ENCODE assay signal across 8 cellular contexts in genomic region chr20:52972965-52973819, GRCh38. TPM values are rescaled to one million over a fixed set of nuclear protein-coding genes. Genes with fewer than 3 reads are reported as not detected.
DNase-seq lines count a peak whose midpoint lies in the region; ATAC-seq, FAIRE-seq and TF ChIP-seq lines count a peak whose summit lies in the region.

No MANE protein-coding gene starts in this region.

- H3K27me3 ChIP-seq in spleen (replicated peaks in 1 of 7) (peaks cover 0 to 53% (median 21%) of the 10 kb centered on the region in 7 donors), small intestine (ENCODE audit: control insufficient read depth in 2 of 2, insufficient read depth in 2 of 2, low read length in 2 of 2) (no peaks in the 10 kb centered on the region)

- H3K9me3 ChIP-seq in spleen: no peaks in the 10 kb centered on the region
- H3K9me3 ChIP-seq in small intestine (ENCODE audit: control insufficient read depth, low read depth): no peaks in the 10 kb centered on the region

- H3K4me1 ChIP-seq in spleen (peaks cover 0 to 19% (median 3%) of the 10 kb centered on the region in 6 donors), small intestine (ENCODE audit: control insufficient read depth in 2 of 2, insufficient read depth in 1 of 2, low read depth in 1 of 2, low read length in 1 of 2) (peaks cover 0 to 3% of the 10 kb centered on the region in 2 donors)

- no peak for TF ChIP-seq CTCF in spleen (IDR thresholded peaks at IDR 0.05 in 8 of 11, conservative IDR thresholded peaks at IDR 0.05 in 3 of 11)

- H3K36me3 ChIP-seq in spleen: no peaks in the 10 kb centered on the region
- H3K36me3 ChIP-seq in small intestine (ENCODE audit: control insufficient read depth in 2 of 2, insufficient read depth in 2 of 2, low read length in 2 of 2): no peaks in the 10 kb centered on the region

- peak overlapping the region; percentile 73 for H3K4me3 ChIP-seq in iPS-11a (ENCODE audit: low read depth, low read length)
- H3K4me3 ChIP-seq in spleen: peak overlapping the region; percentile 24 to 68 (median 36)
- H3K4me3 ChIP-seq in small intestine (ENCODE audit: low read depth in 1 of 2, low read length in 2 of 2): peak overlapping the region in 1 of 2 donors; percentile 43

- H3K27ac ChIP-seq in spleen (peak overlapping the region; percentile 53 to 83 (median 76)), small intestine (ENCODE audit: low read depth in 1 of 2, low read length in 1 of 2) (peak overlapping the region in 1 of 2 donors; percentile 57)

- WGBS in spleen, 5 donors: 4 to 10% (median 8%) methylated on average over 34 to 39 of the region's 39 CpGs
- 3 to 4% (median 4%) methylated on average over 32 to 39 of the region's 39 CpGs for WGBS in small intestine, 3 donors

- peak; percentile 11 to 30 for ATAC-seq in activated CD4-positive, CD25-positive, alpha-beta regulatory T cell treated with anti-CD3 and anti-CD28 coated beads, Interleukin-2, amount 50 U/mL, for 24 hours
- ATAC-seq in GM18520 (IDR thresholded peaks at IDR 0.05; ENCODE audit: unreplicated experiment) (no peak), GM21737 (IDR thresholded peaks at IDR 0.05; ENCODE audit: unreplicated experiment) (no peak)

- FAIRE-seq in small intestine (lab: Jason Lieb, UNC): no peak

- intact Hi-C loops in spleen (cut with DNase I; ENCODE audit: low total_unique reads): no loop called here

- no peak for TF ChIP-seq POLR2A in spleen (IDR thresholded peaks at IDR 0.05)

- no peak for DNase-seq in activated CD4-positive, CD25-positive, alpha-beta regulatory T cell (lab: John Stamatoyannopoulos, UW)
- DNase-seq in activated naive CD4-positive, alpha-beta T cell treated with anti-CD3 and anti-CD28 coated beads, Interleukin-2, amount 50 U/mL, for 16 hours: peak; percentile 69
- DNase-seq in spleen (no peak), small intestine (no peak)

RNA-seq across cellular contexts. Expression of gene TSHZ2, which starts 1.0 kb away (rescaled TPM):
- 10 to 100 TPM; 14.6 to 19.2 (median 17.8) TPM for total RNA-seq in spleen
- polyA plus RNA-seq in spleen: 1 to 10 TPM in 2 of 3 donors, under 1 TPM in 1; 0.86 to 2.0 (median 1.9) TPM
- 1 to 10 TPM in 2 of 3 donors, under 1 TPM in 1; 0.67 to 4.4 (median 1.4) TPM for polyA plus RNA-seq in small intestine

Comparison
In these comparisons a context has a peak if more than half of its experiments do, and no peak if none do; other contexts are left out.
1. ATAC-seq: peak in activated CD4-positive, CD25-positive, alpha-beta regulatory T cell treated with anti-CD3 and anti-CD28 coated beads, Interleukin-2, amount 50 U/mL, for 24 hours (2 of 2); none in GM18520 (single experiment) and GM21737 (single experiment).